ENCODE assay signal across 24 cellular contexts in the genomic region with DNA sequence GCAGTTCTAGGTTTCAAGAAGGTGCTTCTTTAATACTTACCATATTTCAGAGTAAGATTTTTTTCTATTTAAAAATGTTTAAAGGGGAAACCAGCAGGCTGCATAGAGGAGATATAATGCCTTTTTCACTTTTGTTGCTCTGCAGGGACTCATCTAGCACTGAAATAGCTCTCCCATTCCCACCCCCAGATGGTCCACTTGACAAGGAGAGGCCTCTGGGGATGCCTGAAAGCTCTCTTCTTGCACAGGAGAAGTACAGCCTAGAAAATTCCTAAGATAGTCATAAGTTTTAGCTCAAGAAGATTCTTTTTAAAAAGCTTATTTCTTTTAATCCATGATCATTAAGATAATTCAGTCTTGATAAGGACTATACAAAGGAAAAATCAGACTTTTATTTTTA.
"Had no signal": no experiment of that assay in that cellular context is flagged by ENCODE, and none has a peak within 500 bp of the region (broad histone marks: within the 10 kb centered on the region; RNA-seq: fewer than 3 reads in every experiment).

No MANE protein-coding gene starts in this region.

- H3K9me3 Mint-ChIP-seq: activated naive CD4-positive, alpha-beta T cell treated with anti-CD3 and anti-CD28 coated beads, Interleukin-2, amount 50 U/mL, for 24 hours; endodermal cell; mesothelial cell of epicardium had no signal

- H3K4me3 Mint-ChIP-seq: activated CD8-positive, alpha-beta T cell treated with anti-CD3 and anti-CD28 coated beads, Interleukin-2, amount 10 ng/mL, durations not matched to agents 7 days and 5 days; activated naive CD4-positive, alpha-beta T cell treated with anti-CD3 and anti-CD28 coated beads, Interleukin-2, amount 50 U/mL, for 24 hours; activated T-helper 1 cell treated with anti-CD3 and anti-CD28 coated beads, Interleukin-12 subunit alpha, Interleukin-12 subunit beta, Interleukin-2, Interleukin-4 antibody, amounts not matched to agents 30 ng/mL and 10 ng/mL and 1 ng/mL, durations not matched to agents 14 hours and 24 hours and 36 hours; central memory CD8-positive, alpha-beta T cell; endodermal cell; mesothelial cell of epicardium; naive thymus-derived CD8-positive, alpha-beta T cell had no signal

- ATAC-seq: activated CD8-positive, alpha-beta T cell treated with anti-CD3 and anti-CD28 coated beads, Interleukin-2, amount 10 ng/mL, durations not matched to agents 7 days and 5 days; gastrocnemius medialis; heart left ventricle; left ventricle myocardium superior; naive thymus-derived CD8-positive, alpha-beta T cell; right lobe of liver; upper lobe of right lung had no signal

- DNase-seq: activated CD4-positive, alpha-beta T cell treated with anti-CD3 and anti-CD28 coated beads, Interleukin-2, amount 50 U/mL, for 1 hour; activated CD4-positive, CD25-positive, alpha-beta regulatory T cell treated with anti-CD3 and anti-CD28 coated beads, Interleukin-2, amount 50 U/mL, for 72 hours; activated CD8-positive, alpha-beta T cell treated with anti-CD3 and anti-CD28 coated beads, Interleukin-2, amount 10 ng/mL, durations not matched to agents 7 days and 5 days; activated gamma-delta T cell treated with Interleukin-2 at 50 U/mL for 16 hours; aorta; brain microvascular endothelial cell; endodermal cell; esophagus squamous epithelium; gastrocnemius medialis; heart left ventricle; left ventricle myocardium superior; mammary epithelial cell; naive thymus-derived CD8-positive, alpha-beta T cell; right lobe of liver; stimulated activated CD4-positive, alpha-beta T cell treated with anti-CD3 and anti-CD28 coated beads, Interleukin-4, amount 100 ng/mL, for 24 hours; stimulated activated naive CD4-positive, alpha-beta T cell treated with Interleukin-2 at 50 U/mL for 16 hours; T-helper 1 cell; upper lobe of right lung; WERI-Rb-1 had no signal

- H3K27ac Mint-ChIP-seq: activated CD8-positive, alpha-beta T cell treated with anti-CD3 and anti-CD28 coated beads, Interleukin-2, amount 10 ng/mL, durations not matched to agents 7 days and 5 days; activated naive CD4-positive, alpha-beta T cell treated with anti-CD3 and anti-CD28 coated beads, Interleukin-2, amount 50 U/mL, for 24 hours; activated T-helper 1 cell treated with anti-CD3 and anti-CD28 coated beads, Interleukin-12 subunit alpha, Interleukin-12 subunit beta, Interleukin-2, Interleukin-4 antibody, amounts not matched to agents 30 ng/mL and 10 ng/mL and 1 ng/mL, durations not matched to agents 14 hours and 24 hours and 36 hours; mesothelial cell of epicardium; naive thymus-derived CD8-positive, alpha-beta T cell had no signal

- H3K4me1 Mint-ChIP-seq: activated naive CD4-positive, alpha-beta T cell treated with anti-CD3 and anti-CD28 coated beads, Interleukin-2, amount 50 U/mL, for 24 hours; central memory CD8-positive, alpha-beta T cell; naive thymus-derived CD8-positive, alpha-beta T cell had no signal

- H3K4me3 ChIP-seq: coronary artery, esophagus squamous epithelium, gastrocnemius medialis, heart left ventricle, right lobe of liver, upper lobe of right lung had no signal

- H3K36me3 Mint-ChIP-seq: activated naive CD4-positive, alpha-beta T cell treated with anti-CD3 and anti-CD28 coated beads, Interleukin-2, amount 50 U/mL, for 24 hours; mesothelial cell of epicardium; naive thymus-derived CD8-positive, alpha-beta T cell had no signal

- H3K27me3 Mint-ChIP-seq: activated naive CD4-positive, alpha-beta T cell treated with anti-CD3 and anti-CD28 coated beads, Interleukin-2, amount 50 U/mL, for 24 hours; central memory CD8-positive, alpha-beta T cell; naive thymus-derived CD8-positive, alpha-beta T cell had no signal
